Comparison of ENCODE assay signal across 8 cellular contexts in genomic region chr14:50040401-50040775, GRCh38.
A peak's percentile ranks its signal among the peaks of the same experiment; 100 is the strongest.
DNase-seq lines count a peak whose midpoint lies in the region; ATAC-seq and TF ChIP-seq lines count a peak whose summit lies in the region.

No MANE protein-coding gene starts in this region.

- peak overlapping the region; percentile 15; the same call in 1 of the 2 replicates for H2AFZ ChIP-seq in OCI-LY3 (ENCODE audit: low read depth, low read length)

- H3K27me3 ChIP-seq in OCI-LY3 (ENCODE audit: low read depth, low read length) = no peaks in the 10 kb centered on the region

- no peak for TF ChIP-seq CTCF in OCI-LY3 (IDR thresholded peaks at IDR 0.05; ENCODE audit: low read depth, low read length)

- ATAC-seq in left colon = peak; percentile 73
- ATAC-seq in GM21737 (IDR thresholded peaks at IDR 0.05; ENCODE audit: unreplicated experiment) = no peak
- no peak for ATAC-seq in HG02973 (IDR thresholded peaks at IDR 0.05; ENCODE audit: unreplicated experiment)

- H3K79me2 ChIP-seq in OCI-LY3 (ENCODE audit: low read length) = 0 out of 2 replicates have a peak, but pooled peaks cover 7% of the 10 kb centered on the region

- DNase-seq in activated T-cell treated with anti-CD3 and anti-CD28 coated beads for 24 hours (ENCODE audit: low read depth) (peak; percentile 24), activated T-cell treated with anti-CD3 and anti-CD28 coated beads for 4 hours (no peak), left colon (peak in 1 of 2 donors; percentile 42), NCI-H2081 (lab: John Stamatoyannopoulos, UW) (no peak)
- DNase-seq in activated effector memory CD4-positive, alpha-beta T cell treated with Interleukin-2 at 50 U/mL for 16 hours = peak; percentile 25

- peak overlapping the region; percentile 83 for H3K9ac ChIP-seq in OCI-LY3 (ENCODE audit: low read length)

- H3K9me3 ChIP-seq in OCI-LY3 (ENCODE audit: insufficient read depth, low read length) = no peaks in the 10 kb centered on the region

- H3K4me2 ChIP-seq in OCI-LY3 (ENCODE audit: low read length) = peak overlapping the region; percentile 72

- H3K36me3 ChIP-seq in OCI-LY3 (replicated peaks; ENCODE audit: low read depth, low read length) = peaks cover 17% of the 10 kb centered on the region

- peak overlapping the region; percentile 55 for H3K4me3 ChIP-seq in OCI-LY3 (ENCODE audit: low read length)

- H4K20me1 ChIP-seq in OCI-LY3 (ENCODE audit: insufficient read depth, low read length) = no peaks in the 10 kb centered on the region

- intact Hi-C loops in left colon (cut with DNase I, micrococcal nuclease) = loop anchor here in 1 of 2 donors (10.0 kb wide), 1 partner anchor 64 kb away; no protein-coding TSS in a partner anchor

- H3K27ac ChIP-seq in OCI-LY3 (ENCODE audit: low read length) = peak overlapping the region; percentile 98

- H3K4me1 ChIP-seq in OCI-LY3 (ENCODE audit: low read length) = peaks cover 64% of the 10 kb centered on the region

Comparison
In these comparisons a context has a peak if more than half of its experiments do, and no peak if none do; other contexts are left out.
1. DNase-seq: peak in activated T-cell treated with anti-CD3 and anti-CD28 coated beads for 24 hours (single experiment) and activated effector memory CD4-positive, alpha-beta T cell treated with Interleukin-2 at 50 U/mL for 16 hours (single experiment); none in activated T-cell treated with anti-CD3 and anti-CD28 coated beads for 4 hours (single experiment) and NCI-H2081 (0 of 2).